Comparison of ENCODE assay signal across 19 cellular contexts in the genomic region with DNA sequence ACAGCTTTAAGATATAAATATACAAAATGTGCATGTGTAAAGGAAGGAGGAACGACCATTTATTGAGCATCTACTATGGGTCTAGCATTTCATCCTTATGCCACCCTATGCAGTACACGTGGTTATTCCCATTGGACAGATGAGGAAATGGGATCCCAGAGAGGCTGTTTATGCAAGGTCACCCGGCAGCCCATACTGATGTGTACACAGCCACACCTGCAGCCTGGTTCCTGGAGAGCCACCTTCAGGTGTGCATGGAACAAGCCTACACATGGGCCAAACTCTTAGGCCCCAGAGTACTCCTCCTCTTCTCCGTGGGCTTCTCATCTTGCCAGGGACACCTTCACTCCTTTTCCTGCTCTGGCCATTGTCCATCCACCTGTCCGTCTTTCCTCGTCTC.
"Had no signal": no experiment of that assay in that cellular context is flagged by ENCODE, and none has a peak within 500 bp of the region (broad histone marks: within the 10 kb centered on the region; RNA-seq: fewer than 3 reads in every experiment).

No MANE protein-coding gene starts in this region.

- H3K4me3 Mint-ChIP-seq: effector memory CD8-positive, alpha-beta T cell; memory B cell; natural killer cell treated with Interleukin-12 subunit alpha and Interleukin-12 subunit beta and Interleukin-15 and Interleukin-18, amount 100 ng/mL, for 72 hours; neural crest cell; stimulated activated effector memory CD8-positive, alpha-beta T cell treated with anti-CD3 and anti-CD28 coated beads, Interleukin-12 subunit alpha, Interleukin-12 subunit beta, amount 100 ng/mL, for 72 hours had no signal

- H3K27ac Mint-ChIP-seq: effector memory CD8-positive, alpha-beta T cell; memory B cell; naive B cell; natural killer cell treated with Interleukin-12 subunit alpha and Interleukin-12 subunit beta and Interleukin-15 and Interleukin-18, amount 100 ng/mL, for 72 hours; stimulated activated effector memory CD8-positive, alpha-beta T cell treated with anti-CD3 and anti-CD28 coated beads, Interleukin-12 subunit alpha, Interleukin-12 subunit beta, amount 100 ng/mL, for 72 hours had no signal

- H3K36me3 ChIP-seq: prostate gland, sigmoid colon, stomach, thyroid gland had no signal

- H3K9me3 Mint-ChIP-seq: effector memory CD8-positive, alpha-beta T cell; natural killer cell treated with Interleukin-12 subunit alpha and Interleukin-12 subunit beta and Interleukin-15 and Interleukin-18, amount 100 ng/mL, for 72 hours; stimulated activated effector memory CD8-positive, alpha-beta T cell treated with anti-CD3 and anti-CD28 coated beads, Interleukin-12 subunit alpha, Interleukin-12 subunit beta, amount 100 ng/mL, for 72 hours had no signal

- H3K36me3 Mint-ChIP-seq: natural killer cell treated with Interleukin-12 subunit alpha and Interleukin-12 subunit beta and Interleukin-15 and Interleukin-18, amount 100 ng/mL, for 72 hours; stimulated activated effector memory CD8-positive, alpha-beta T cell treated with anti-CD3 and anti-CD28 coated beads, Interleukin-12 subunit alpha, Interleukin-12 subunit beta, amount 100 ng/mL, for 72 hours had no signal

- ATAC-seq: effector memory CD8-positive, alpha-beta T cell; left lobe of liver; natural killer cell treated with Interleukin-12 subunit alpha and Interleukin-12 subunit beta and Interleukin-15 and Interleukin-18, amount 100 ng/mL, for 72 hours; right cardiac atrium; stimulated activated effector memory CD8-positive, alpha-beta T cell treated with anti-CD3 and anti-CD28 coated beads, Interleukin-12 subunit alpha, Interleukin-12 subunit beta, amount 100 ng/mL, for 72 hours had no signal

- H3K27me3 ChIP-seq: thyroid gland had no signal

- H3K27ac ChIP-seq: coronary artery, prostate gland, sigmoid colon, stomach, thyroid gland had no signal

- DNase-seq: dermis blood vessel endothelial cell; effector memory CD8-positive, alpha-beta T cell; naive B cell; right cardiac atrium; sigmoid colon; stimulated activated CD4-positive, alpha-beta T cell treated with anti-CD3 and anti-CD28 coated beads, Interleukin-2, amount 100 ng/mL, for 24 hours; stimulated activated CD4-positive, alpha-beta T cell treated with anti-CD3 and anti-CD28 coated beads, Interleukin-4, amount 100 ng/mL, for 24 hours; stimulated activated naive CD4-positive, alpha-beta T cell treated with Interleukin-2 at 50 U/mL for 16 hours; stomach; thyroid gland; trophoblast cell had no signal

- H3K4me3 ChIP-seq: coronary artery, lung, prostate gland, sigmoid colon, stomach, thyroid gland had no signal

- H3K4me1 Mint-ChIP-seq: memory B cell; stimulated activated effector memory CD8-positive, alpha-beta T cell treated with anti-CD3 and anti-CD28 coated beads, Interleukin-12 subunit alpha, Interleukin-12 subunit beta, amount 100 ng/mL, for 72 hours had no signal

- H3K9me3 ChIP-seq: prostate gland, sigmoid colon, stomach, thyroid gland had no signal

- H3K4me1 ChIP-seq: prostate gland, sigmoid colon, stomach, thyroid gland had no signal
